Comparison of ENCODE assay signal across 29 cellular contexts in the genomic region with DNA sequence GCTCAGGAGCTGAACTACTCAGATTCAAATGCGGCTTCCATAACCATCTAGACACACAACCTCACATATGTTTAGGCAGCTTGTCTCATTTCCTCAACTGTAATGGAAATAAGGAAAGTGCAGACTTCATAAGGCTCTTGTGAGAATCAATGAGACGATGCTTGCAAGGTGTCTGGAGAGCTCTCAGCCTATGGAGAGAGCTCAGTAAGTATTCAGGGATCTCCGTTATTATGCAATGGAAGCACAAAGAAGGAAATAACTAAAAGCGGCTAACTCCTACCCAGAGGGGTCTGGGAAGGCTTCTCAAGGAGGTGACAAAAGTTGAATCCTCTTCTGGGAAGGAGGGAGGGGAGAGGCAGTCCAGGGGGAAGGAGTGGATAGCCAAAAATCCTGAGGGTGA. TPM values are rescaled to one million over a fixed set of nuclear protein-coding genes. Genes with fewer than 3 reads are reported as not detected.
"Had no signal": no experiment of that assay in that cellular context is flagged by ENCODE, and none has a peak within 500 bp of the region (broad histone marks: within the 10 kb centered on the region; RNA-seq: fewer than 3 reads in every experiment).

No MANE protein-coding gene starts in this region.

- H3K27ac Mint-ChIP-seq: activated naive CD4-positive, alpha-beta T cell treated with anti-CD3 and anti-CD28 coated beads for 36 hours; activated naive CD8-positive, alpha-beta T cell treated with anti-CD3 and anti-CD28 coated beads for 36 hours; T-helper 2 cell treated with Interferon-gamma antibody and Interleukin-4, amounts not matched to agents 5 μg/mL and 100 μg/mL, for 36 hours had no signal

- H3K9ac ChIP-seq: parathyroid adenoma had no signal

- H2AFZ ChIP-seq: hepatocyte, parathyroid adenoma had no signal

- H3K4me1 ChIP-seq: adrenal gland, body of pancreas, colonic mucosa, gastroesophageal sphincter, parathyroid adenoma, right atrium auricular region, spleen, testis, transverse colon, uterus had no signal

- H3K79me2 ChIP-seq: hepatocyte, parathyroid adenoma had no signal

- H3K27me3 ChIP-seq: adrenal gland, body of pancreas, colonic mucosa, gastroesophageal sphincter, hepatocyte, right atrium auricular region, spleen, testis, transverse colon, uterus had no signal

- DNase-seq: activated CD4-positive, alpha-beta T cell treated with anti-CD3 and anti-CD28 coated beads for 4 hours; activated CD4-positive, alpha-beta T cell treated with anti-CD3 and anti-CD28 coated beads, Interleukin-2, amount 50 U/mL, for 4 hours; activated CD8-positive, alpha-beta memory T cell treated with anti-CD3 and anti-CD28 coated beads for 24 hours; activated effector memory CD4-positive, alpha-beta T cell treated with anti-CD3 and anti-CD28 coated beads, Interleukin-2, amount 50 U/mL, for 16 hours; activated naive CD4-positive, alpha-beta T cell treated with anti-CD3 and anti-CD28 coated beads for 36 hours; activated naive CD8-positive, alpha-beta T cell treated with anti-CD3 and anti-CD28 coated beads for 36 hours; adrenal gland; aorta; body of pancreas; cerebellar nuclear complex; colonic mucosa; effector CD8-positive, alpha-beta T cell; islet precursor cell; left ventricle myocardium superior; mammary epithelial cell; midbrain; naive thymus-derived CD4-positive, alpha-beta T cell; occipital lobe; spleen; stimulated activated naive CD8-positive, alpha-beta T cell treated with anti-CD3 and anti-CD28 coated beads, Interleukin-15, Interleukin-2, amounts not matched to agents 100 U/mL and 50 U/mL, for 24 hours; testis; transverse colon; uterus had no signal

- H3K4me2 ChIP-seq: hepatocyte had no signal

- H3K27ac ChIP-seq: adrenal gland, body of pancreas, colonic mucosa, gastroesophageal sphincter, hepatocyte, parathyroid adenoma, right atrium auricular region, spleen, testis, transverse colon, uterus had no signal

- H3K36me3 ChIP-seq: adrenal gland, colonic mucosa, gastroesophageal sphincter, right atrium auricular region, spleen, transverse colon, uterus had no signal

- H3K9me3 ChIP-seq: adrenal gland, colonic mucosa, testis, uterus had no signal

- H3K4me3 ChIP-seq: adrenal gland, body of pancreas, colonic mucosa, gastroesophageal sphincter, hepatocyte, right atrium auricular region, spleen, testis, transverse colon, uterus had no signal

- H3K27me3 Mint-ChIP-seq: activated naive CD8-positive, alpha-beta T cell treated with anti-CD3 and anti-CD28 coated beads for 36 hours had no signal

- ATAC-seq: body of pancreas; gastroesophageal sphincter; left ventricle myocardium superior; naive thymus-derived CD4-positive, alpha-beta T cell; stimulated activated naive CD8-positive, alpha-beta T cell treated with anti-CD3 and anti-CD28 coated beads, Interleukin-15, Interleukin-2, amounts not matched to agents 100 U/mL and 50 U/mL, for 24 hours had no signal

- H3K4me3 Mint-ChIP-seq: activated naive CD4-positive, alpha-beta T cell treated with anti-CD3 and anti-CD28 coated beads for 36 hours; activated naive CD8-positive, alpha-beta T cell treated with anti-CD3 and anti-CD28 coated beads for 36 hours; naive thymus-derived CD4-positive, alpha-beta T cell; neural crest cell; T-helper 2 cell treated with Interferon-gamma antibody and Interleukin-4, amounts not matched to agents 5 μg/mL and 100 μg/mL, for 36 hours had no signal

RNA-seq across cellular contexts. Expression of a gene that starts 50.1 kb away (rescaled TPM):
- total RNA-seq: mammary epithelial cell, neural crest cell had no signal
- polyA plus RNA-seq: mammary epithelial cell had no signal
